In the genomic region with DNA sequence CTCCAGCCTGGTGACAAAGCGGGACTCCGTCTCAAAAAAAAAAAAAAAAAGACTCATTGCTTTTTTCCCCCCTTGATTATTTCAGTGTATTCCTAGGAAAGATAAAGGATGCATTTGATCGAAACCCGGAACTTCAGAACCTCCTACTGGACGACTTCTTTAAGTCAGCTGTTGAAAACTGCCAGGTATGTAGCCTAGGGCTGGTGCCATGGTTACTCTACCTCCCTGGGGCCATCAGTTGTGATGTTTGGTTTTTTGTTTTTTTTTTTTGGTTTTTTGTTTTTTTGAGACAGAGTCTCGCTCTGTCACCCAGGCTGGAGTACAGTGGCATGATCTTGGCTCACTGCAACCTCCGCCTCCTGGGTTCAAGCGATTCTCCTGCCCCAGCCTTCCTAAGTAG, we compare ENCODE assay signal across 4 cellular contexts. TPM values are rescaled to one million over a fixed set of nuclear protein-coding genes. Genes with fewer than 3 reads are reported as not detected.
"Had no signal": no experiment of that assay in that cellular context is flagged by ENCODE, and none has a peak within 500 bp of the region (broad histone marks: within the 10 kb centered on the region; RNA-seq: fewer than 3 reads in every experiment).

No MANE protein-coding gene starts in this region.

RNA-seq across cellular contexts. Expression of gene CORT, which starts 31.1 kb away (rescaled TPM):
- total RNA-seq: right atrium auricular region, smooth muscle cell, suprapubic skin, vagina had no signal
- polyA plus RNA-seq: smooth muscle cell had no signal
